15 cellular contexts compared by ENCODE assay signal in the genomic region with DNA sequence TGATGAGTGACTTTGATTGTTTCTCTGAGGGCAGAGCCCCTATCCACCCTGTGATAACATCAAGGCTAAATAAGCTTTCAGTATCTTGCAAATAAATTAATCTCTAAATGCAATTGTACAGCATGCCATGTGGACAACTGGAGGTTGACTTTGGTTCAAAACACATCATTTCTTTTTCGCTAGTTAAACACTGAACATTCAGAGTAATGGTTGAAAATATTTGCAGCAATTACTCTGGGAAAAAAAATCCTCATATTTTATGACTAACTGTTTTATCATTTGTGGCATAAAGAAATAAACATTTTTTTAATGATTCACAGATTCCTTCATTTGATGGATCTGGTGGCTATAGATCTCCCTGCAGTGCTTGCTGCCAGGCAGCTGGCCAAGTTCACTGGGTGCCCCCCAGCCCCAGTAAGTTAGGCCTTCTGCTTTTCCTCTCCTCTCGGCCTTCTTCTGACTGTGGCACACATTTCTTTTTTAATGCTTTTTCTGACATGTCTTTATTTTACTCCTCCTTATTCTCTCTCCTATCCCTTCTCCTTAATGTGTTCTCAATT.
DNase-seq lines count a peak whose midpoint lies in the region; ATAC-seq and TF ChIP-seq lines count a peak whose summit lies in the region.
"Had no signal": no experiment of that assay in that cellular context is flagged by ENCODE, and none has a peak within 500 bp of the region (broad histone marks: within the 10 kb centered on the region; RNA-seq: fewer than 3 reads in every experiment).

No MANE protein-coding gene starts in this region.

- H3K9me3 ChIP-seq in SK-N-SH: no peaks in the 10 kb centered on the region
- H3K9me3 ChIP-seq: Caco-2, suprapubic skin had no signal

- H3K27ac ChIP-seq in SK-N-SH (ENCODE audit: low read depth in 2 of 2, low read length in 1 of 2): peak overlapping the region; percentile 92 to 98
- H3K27ac ChIP-seq: suprapubic skin had no signal

- H3K36me3 ChIP-seq in SK-N-SH (replicated peaks in 1 of 2; ENCODE audit: control insufficient read depth in 1 of 2, insufficient read depth in 2 of 2, low read length in 1 of 2): peaks cover 3 to 39% of the 10 kb centered on the region in 2 experiments
- H3K36me3 ChIP-seq: suprapubic skin had no signal

- DNase-seq in EL (peak; percentile 93), SK-N-SH (peak; percentile 49), fibroblast of mammary gland (ENCODE audit: low read depth) (peak; percentile 84), pulmonary artery endothelial cell (ENCODE audit: low read depth, low spot score) (peak; percentile 11), globus pallidus (ENCODE audit: low spot score) (no peak), T-helper 9 cell (no peak), omental fat pad (ENCODE audit: low spot score) (no peak)
- no peak for DNase-seq in stimulated activated naive CD8-positive, alpha-beta T cell treated with anti-CD3 and anti-CD28 coated beads, Interleukin-15, Interleukin-2, amounts not matched to agents 100 U/mL and 50 U/mL, for 24 hours
- DNase-seq: Caco-2, MV-4-11, NCI-H345, T1000 had no signal

- H4K20me1 ChIP-seq in SK-N-SH (ENCODE audit: insufficient read depth): no peaks in the 10 kb centered on the region

- H3K4me2 ChIP-seq in SK-N-SH: peak overlapping the region; percentile 57; the same call in 1 of the 2 replicates

- H3K9me2 ChIP-seq in SK-N-SH: no peaks in the 10 kb centered on the region

- peak; percentile 29; the same call in 1 of the 2 replicates for TF ChIP-seq RAD21 in SK-N-SH (IDR thresholded peaks at IDR 0.05; ENCODE audit: low read length)

- 1% methylated on average over 2 of the region's 2 CpGs for WGBS in SK-N-SH (ENCODE audit: low lambda C conversion rate)

- CTCF ChIA-PET in SK-N-SH (lab: Yijun Ruan, JAX): interaction anchor here (0.9 to 1.0 kb wide), 2 partner anchors 52 to 101 kb away, joined by 3 read pairs; no protein-coding TSS in a partner anchor

- peaks cover 20 to 33% of the 10 kb centered on the region in 2 experiments; a peak in 3 of 4 replicates for H3K4me1 ChIP-seq in SK-N-SH (ENCODE audit: control insufficient read depth in 1 of 2, insufficient read depth in 2 of 2, low read depth in 1 of 2, low read length in 1 of 2)
- H3K4me1 ChIP-seq: Caco-2, suprapubic skin had no signal

- no peak overlapping the region for H2AFZ ChIP-seq in SK-N-SH (ENCODE audit: low read depth)

- H3K4me3 ChIP-seq in SK-N-SH (ENCODE audit: low read depth in 2 of 2, low read length in 1 of 2) (no peak overlapping the region), fibroblast of mammary gland (ENCODE audit: control insufficient read depth, low read depth, low read length) (no peak overlapping the region)
- H3K4me3 ChIP-seq: suprapubic skin had no signal

- peaks cover 57% of the 10 kb centered on the region for H3K79me2 ChIP-seq in SK-N-SH (ENCODE audit: insufficient read depth)

- TF ChIP-seq EP300 in SK-N-SH (IDR thresholded peaks at IDR 0.05; ENCODE audit: borderline replicate concordance in 1 of 2, low read depth in 1 of 2, low read length in 1 of 2): peak; percentile 80 to 96

- POLR2A ChIA-PET in SK-N-SH (lab: Yijun Ruan, JAX): no interaction called here

- H3K9ac ChIP-seq in SK-N-SH: peak overlapping the region; percentile 65

- TF ChIP-seq CTCF in SK-N-SH (IDR thresholded peaks at IDR 0.05): no peak
- TF ChIP-seq CTCF in fibroblast of mammary gland (conservative IDR thresholded peaks at IDR 0.05; ENCODE audit: control insufficient read depth, insufficient read depth, low read depth, low read length): no peak
- no peak for TF ChIP-seq CTCF in omental fat pad (IDR thresholded peaks at IDR 0.05)

- no peak for ATAC-seq in stimulated activated naive CD8-positive, alpha-beta T cell treated with anti-CD3 and anti-CD28 coated beads, Interleukin-15, Interleukin-2, amounts not matched to agents 100 U/mL and 50 U/mL, for 24 hours
- no peak for ATAC-seq in omental fat pad (ENCODE audit: low FRiP score)
- ATAC-seq: activated naive CD4-positive, alpha-beta T cell treated with anti-CD3 and anti-CD28 coated beads, Interleukin-2, amount 50 U/mL, for 72 hours; Panc1 had no signal

- no peaks in the 10 kb centered on the region for H3K27me3 ChIP-seq in SK-N-SH (ENCODE audit: insufficient read depth)
- H3K27me3 ChIP-seq: suprapubic skin had no signal

- H3F3A ChIP-seq in SK-N-SH (replicated peaks; ENCODE audit: insufficient read depth): peaks cover 54% of the 10 kb centered on the region

TF ChIP-seq in SK-N-SH, 30 proteins besides CTCF, POLR2A, EP300 and RAD21 (continues in another document):
- TF ChIP-seq SMC3 (IDR thresholded peaks at IDR 0.05; ENCODE audit: low read depth, low read length): 0 out of 2 replicates have a peak, but pooled peaks have one; percentile 3
- TF ChIP-seq FOXM1 (IDR thresholded peaks at IDR 0.05; ENCODE audit: low read depth): peak; percentile 80
- TF ChIP-seq, protein P1, sequence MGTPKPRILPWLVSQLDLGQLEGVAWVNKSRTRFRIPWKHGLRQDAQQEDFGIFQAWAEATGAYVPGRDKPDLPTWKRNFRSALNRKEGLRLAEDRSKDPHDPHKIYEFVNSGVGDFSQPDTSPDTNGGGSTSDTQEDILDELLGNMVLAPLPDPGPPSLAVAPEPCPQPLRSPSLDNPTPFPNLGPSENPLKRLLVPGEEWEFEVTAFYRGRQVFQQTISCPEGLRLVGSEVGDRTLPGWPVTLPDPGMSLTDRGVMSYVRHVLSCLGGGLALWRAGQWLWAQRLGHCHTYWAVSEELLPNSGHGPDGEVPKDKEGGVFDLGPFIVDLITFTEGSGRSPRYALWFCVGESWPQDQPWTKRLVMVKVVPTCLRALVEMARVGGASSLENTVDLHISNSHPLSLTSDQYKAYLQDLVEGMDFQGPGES (IDR thresholded peaks at IDR 0.05; ENCODE audit: low read depth, low read length): no peak
- TF ChIP-seq EZH2phosphoT487 (IDR thresholded peaks at IDR 0.05; ENCODE audit: borderline replicate concordance, low read depth): no peak
- TF ChIP-seq, protein P2, sequence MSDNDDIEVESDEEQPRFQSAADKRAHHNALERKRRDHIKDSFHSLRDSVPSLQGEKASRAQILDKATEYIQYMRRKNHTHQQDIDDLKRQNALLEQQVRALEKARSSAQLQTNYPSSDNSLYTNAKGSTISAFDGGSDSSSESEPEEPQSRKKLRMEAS (IDR thresholded peaks at IDR 0.05; ENCODE audit: low read depth): no peak; the same call in 1 of the 2 replicates
- TF ChIP-seq, protein P3, sequence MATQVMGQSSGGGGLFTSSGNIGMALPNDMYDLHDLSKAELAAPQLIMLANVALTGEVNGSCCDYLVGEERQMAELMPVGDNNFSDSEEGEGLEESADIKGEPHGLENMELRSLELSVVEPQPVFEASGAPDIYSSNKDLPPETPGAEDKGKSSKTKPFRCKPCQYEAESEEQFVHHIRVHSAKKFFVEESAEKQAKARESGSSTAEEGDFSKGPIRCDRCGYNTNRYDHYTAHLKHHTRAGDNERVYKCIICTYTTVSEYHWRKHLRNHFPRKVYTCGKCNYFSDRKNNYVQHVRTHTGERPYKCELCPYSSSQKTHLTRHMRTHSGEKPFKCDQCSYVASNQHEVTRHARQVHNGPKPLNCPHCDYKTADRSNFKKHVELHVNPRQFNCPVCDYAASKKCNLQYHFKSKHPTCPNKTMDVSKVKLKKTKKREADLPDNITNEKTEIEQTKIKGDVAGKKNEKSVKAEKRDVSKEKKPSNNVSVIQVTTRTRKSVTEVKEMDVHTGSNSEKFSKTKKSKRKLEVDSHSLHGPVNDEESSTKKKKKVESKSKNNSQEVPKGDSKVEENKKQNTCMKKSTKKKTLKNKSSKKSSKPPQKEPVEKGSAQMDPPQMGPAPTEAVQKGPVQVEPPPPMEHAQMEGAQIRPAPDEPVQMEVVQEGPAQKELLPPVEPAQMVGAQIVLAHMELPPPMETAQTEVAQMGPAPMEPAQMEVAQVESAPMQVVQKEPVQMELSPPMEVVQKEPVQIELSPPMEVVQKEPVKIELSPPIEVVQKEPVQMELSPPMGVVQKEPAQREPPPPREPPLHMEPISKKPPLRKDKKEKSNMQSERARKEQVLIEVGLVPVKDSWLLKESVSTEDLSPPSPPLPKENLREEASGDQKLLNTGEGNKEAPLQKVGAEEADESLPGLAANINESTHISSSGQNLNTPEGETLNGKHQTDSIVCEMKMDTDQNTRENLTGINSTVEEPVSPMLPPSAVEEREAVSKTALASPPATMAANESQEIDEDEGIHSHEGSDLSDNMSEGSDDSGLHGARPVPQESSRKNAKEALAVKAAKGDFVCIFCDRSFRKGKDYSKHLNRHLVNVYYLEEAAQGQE (IDR thresholded peaks at IDR 0.05; ENCODE audit: low read depth, low read length): no peak
- TF ChIP-seq, protein P4, sequence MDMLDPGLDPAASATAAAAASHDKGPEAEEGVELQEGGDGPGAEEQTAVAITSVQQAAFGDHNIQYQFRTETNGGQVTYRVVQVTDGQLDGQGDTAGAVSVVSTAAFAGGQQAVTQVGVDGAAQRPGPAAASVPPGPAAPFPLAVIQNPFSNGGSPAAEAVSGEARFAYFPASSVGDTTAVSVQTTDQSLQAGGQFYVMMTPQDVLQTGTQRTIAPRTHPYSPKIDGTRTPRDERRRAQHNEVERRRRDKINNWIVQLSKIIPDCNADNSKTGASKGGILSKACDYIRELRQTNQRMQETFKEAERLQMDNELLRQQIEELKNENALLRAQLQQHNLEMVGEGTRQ (IDR thresholded peaks at IDR 0.05; ENCODE audit: borderline replicate concordance, low read depth, low read length): no peak
- TF ChIP-seq RXRA (IDR thresholded peaks at IDR 0.05; ENCODE audit: borderline replicate concordance, low read depth): peak; percentile 72; the same call in 1 of the 2 replicates
- peak; percentile 94 for TF ChIP-seq GATA2 (CRISPR knock-in tag; IDR thresholded peaks at IDR 0.05)
- peak; percentile 59; the same call in 1 of the 2 replicates for TF ChIP-seq MXI1 (IDR thresholded peaks at IDR 0.05; ENCODE audit: low read depth, low read length)
- peak; percentile 87 for TF ChIP-seq POLR2AphosphoS5 (IDR thresholded peaks at IDR 0.05; ENCODE audit: low read depth, low read length)
- TF ChIP-seq FOSL2 (IDR thresholded peaks at IDR 0.05; ENCODE audit: borderline replicate concordance, low read depth): peak; percentile 93

Comparison
In these comparisons a context has a peak if more than half of its experiments do, and no peak if none do; other contexts are left out.
1. DNase-seq: peak in EL (single experiment), SK-N-SH (single experiment), fibroblast of mammary gland (single experiment) and pulmonary artery endothelial cell (single experiment); none in stimulated activated naive CD8-positive, alpha-beta T cell treated with anti-CD3 and anti-CD28 coated beads, Interleukin-15, Interleukin-2, amounts not matched to agents 100 U/mL and 50 U/mL, for 24 hours (single experiment), globus pallidus (single experiment), T-helper 9 cell (single experiment) and omental fat pad (single experiment).